15 cellular contexts compared by ENCODE assay signal in the genomic region with DNA sequence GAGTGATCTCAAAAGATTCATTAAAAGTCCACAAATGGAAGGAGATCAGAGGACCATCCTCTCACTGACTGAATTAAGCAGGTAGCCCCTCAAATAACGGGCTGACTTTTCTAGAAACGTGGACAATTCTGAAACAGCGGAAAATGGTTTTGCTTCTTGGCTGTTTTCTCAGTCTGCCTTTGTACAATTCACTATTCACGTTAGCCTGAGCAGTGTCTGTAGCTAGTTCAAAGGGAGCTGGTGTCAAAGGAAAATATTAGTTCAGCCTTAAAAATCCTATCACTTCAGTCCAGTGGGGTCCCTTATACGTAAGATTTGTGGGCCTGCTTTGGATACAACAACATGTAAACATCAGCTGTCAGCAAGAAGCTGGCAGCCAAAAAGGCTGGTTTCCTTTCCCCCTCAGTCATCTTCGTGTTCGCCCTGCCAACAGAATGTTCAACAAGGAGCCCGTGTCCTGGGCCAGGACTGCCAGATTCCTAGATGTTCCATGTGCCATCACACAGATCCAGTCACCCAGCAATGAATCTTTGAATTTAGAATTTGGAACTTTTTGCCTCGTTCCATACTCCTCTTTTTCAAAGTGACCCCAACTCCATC.
"Had no signal": no experiment of that assay in that cellular context is flagged by ENCODE, and none has a peak within 500 bp of the region (broad histone marks: within the 10 kb centered on the region; RNA-seq: fewer than 3 reads in every experiment).

No MANE protein-coding gene starts in this region.

- H3K9me3 Mint-ChIP-seq: activated T-helper 1 cell treated with anti-CD3 and anti-CD28 coated beads, Interleukin-12 subunit alpha, Interleukin-12 subunit beta, Interleukin-2, Interleukin-4 antibody, amounts not matched to agents 30 ng/mL and 10 ng/mL and 1 ng/mL, durations not matched to agents 14 hours and 24 hours and 36 hours; dendritic cell treated with granulocyte-macrophage colony-stimulating factor and Interleukin-4, amounts not matched to agents 40 ng/mL and 50 ng/mL, for 4 days; neural crest cell had no signal

- H3K27ac Mint-ChIP-seq: activated CD8-positive, alpha-beta T cell treated with anti-CD3 and anti-CD28 coated beads, Interleukin-2, amount 10 ng/mL, durations not matched to agents 7 days and 5 days; activated T-helper 1 cell treated with anti-CD3 and anti-CD28 coated beads, Interleukin-12 subunit alpha, Interleukin-12 subunit beta, Interleukin-2, Interleukin-4 antibody, amounts not matched to agents 30 ng/mL and 10 ng/mL and 1 ng/mL, durations not matched to agents 14 hours and 24 hours and 36 hours; stimulated activated effector memory CD8-positive, alpha-beta T cell treated with anti-CD3 and anti-CD28 coated beads, Interleukin-12 subunit alpha, Interleukin-12 subunit beta, amount 100 ng/mL, for 72 hours; T-cell had no signal

- H3K4me3 Mint-ChIP-seq: activated CD8-positive, alpha-beta T cell treated with anti-CD3 and anti-CD28 coated beads, Interleukin-2, amount 10 ng/mL, durations not matched to agents 7 days and 5 days; activated T-helper 1 cell treated with anti-CD3 and anti-CD28 coated beads, Interleukin-12 subunit alpha, Interleukin-12 subunit beta, Interleukin-2, Interleukin-4 antibody, amounts not matched to agents 30 ng/mL and 10 ng/mL and 1 ng/mL, durations not matched to agents 14 hours and 24 hours and 36 hours; central memory CD8-positive, alpha-beta T cell; dendritic cell treated with granulocyte-macrophage colony-stimulating factor and Interleukin-4, amounts not matched to agents 40 ng/mL and 50 ng/mL, for 4 days; neural crest cell; stimulated activated effector memory CD8-positive, alpha-beta T cell treated with anti-CD3 and anti-CD28 coated beads, Interleukin-12 subunit alpha, Interleukin-12 subunit beta, amount 100 ng/mL, for 72 hours; T-cell had no signal

- H3K4me1 Mint-ChIP-seq: central memory CD8-positive, alpha-beta T cell; stimulated activated effector memory CD8-positive, alpha-beta T cell treated with anti-CD3 and anti-CD28 coated beads, Interleukin-12 subunit alpha, Interleukin-12 subunit beta, amount 100 ng/mL, for 72 hours; T-cell had no signal

- H3K36me3 Mint-ChIP-seq: stimulated activated effector memory CD8-positive, alpha-beta T cell treated with anti-CD3 and anti-CD28 coated beads, Interleukin-12 subunit alpha, Interleukin-12 subunit beta, amount 100 ng/mL, for 72 hours; T-cell had no signal

- H3K27me3 ChIP-seq: pancreas had no signal

- ATAC-seq: activated CD8-positive, alpha-beta T cell treated with anti-CD3 and anti-CD28 coated beads, Interleukin-2, amount 10 ng/mL, durations not matched to agents 7 days and 5 days; left colon; pancreas; stimulated activated effector memory CD8-positive, alpha-beta T cell treated with anti-CD3 and anti-CD28 coated beads, Interleukin-12 subunit alpha, Interleukin-12 subunit beta, amount 100 ng/mL, for 72 hours; T-cell had no signal

- H3K9me3 ChIP-seq: pancreas had no signal

- H3K27ac ChIP-seq: pancreas, SK-N-MC, WERI-Rb-1 had no signal

- H3K4me3 ChIP-seq: pancreas, SK-N-MC had no signal

- H3K36me3 ChIP-seq: pancreas, WERI-Rb-1 had no signal

- DNase-seq: activated CD4-positive, alpha-beta T cell treated with anti-CD3 and anti-CD28 coated beads for 4 hours; activated CD8-positive, alpha-beta memory T cell treated with anti-CD3 and anti-CD28 coated beads, Interleukin-2, amount 50 U/mL, for 48 hours; activated CD8-positive, alpha-beta T cell treated with anti-CD3 and anti-CD28 coated beads, Interleukin-2, amount 10 ng/mL, durations not matched to agents 7 days and 5 days; activated naive CD4-positive, alpha-beta T cell treated with Interleukin-2 at 50 U/mL for 16 hours; glutamatergic neuron; left colon; pancreas; T-cell; WERI-Rb-1 had no signal
